Comparison of ENCODE assay signal across 9 cellular contexts in the genomic region with DNA sequence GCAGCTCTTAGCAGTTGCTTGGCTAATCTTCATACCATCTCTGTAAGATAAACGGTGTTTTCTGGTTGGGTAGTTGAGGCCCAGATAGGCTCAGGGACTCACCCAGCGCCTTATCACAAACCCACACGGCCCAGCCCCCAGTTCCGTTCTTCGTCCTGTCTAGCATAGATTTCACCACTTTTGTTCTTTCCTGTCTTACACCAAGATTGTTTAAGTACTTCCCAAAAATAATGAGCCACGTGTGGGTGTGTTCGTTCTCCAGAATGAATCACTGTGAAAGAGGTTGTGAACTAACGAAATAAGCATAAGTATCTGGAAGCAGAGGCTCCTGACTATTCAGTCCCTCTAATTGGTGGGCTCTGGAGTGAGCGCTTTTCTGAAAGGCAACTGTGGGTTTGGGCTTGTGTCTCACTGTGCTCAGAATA. TPM values are rescaled to one million over a fixed set of nuclear protein-coding genes. Genes with fewer than 3 reads are reported as not detected.
DNase-seq lines count a peak whose midpoint lies in the region; ATAC-seq and TF ChIP-seq lines count a peak whose summit lies in the region.
"Had no signal": no experiment of that assay in that cellular context is flagged by ENCODE, and none has a peak within 500 bp of the region (broad histone marks: within the 10 kb centered on the region; RNA-seq: fewer than 3 reads in every experiment).

No MANE protein-coding gene starts in this region.

- peak; percentile 97 for DNase-seq in NOMO-1 (lab: John Stamatoyannopoulos, UW; ENCODE audit: unreplicated experiment in 2 of 2)
- DNase-seq in activated effector memory CD4-positive, alpha-beta T cell treated with Interleukin-2 at 50 U/mL for 16 hours, result peak; percentile 25
- DNase-seq in heart right ventricle, result peak in 1 of 2 donors; percentile 32
- DNase-seq in smooth muscle cell (lab: John Stamatoyannopoulos, UW; ENCODE audit: unreplicated experiment), result no peak
- DNase-seq in NCI-H2196 (lab: John Stamatoyannopoulos, UW; ENCODE audit: unreplicated experiment), result no peak
- DNase-seq in GM19238 (ENCODE audit: insufficient read length, low spot score), result no peak

- ATAC-seq in heart right ventricle (peak; percentile 29 to 74 (median 62)), HG02840 (IDR thresholded peaks at IDR 0.05; ENCODE audit: low FRiP score, unreplicated experiment) (no peak), GM19397 (IDR thresholded peaks at IDR 0.05; ENCODE audit: unreplicated experiment) (no peak)

- TF ChIP-seq CTCF in heart right ventricle (IDR thresholded peaks at IDR 0.05) (no peak), smooth muscle cell (IDR thresholded peaks at IDR 0.05; ENCODE audit: borderline replicate concordance, insufficient read depth, poor library complexity, severe bottlenecking) (no peak)

- H3K27me3 ChIP-seq in heart right ventricle (no peaks in the 10 kb centered on the region), smooth muscle cell (ENCODE audit: low read depth) (no peaks in the 10 kb centered on the region)

- H3F3A ChIP-seq in smooth muscle cell (ENCODE audit: low read depth), result peaks cover 10% of the 10 kb centered on the region

- H3K4me1 ChIP-seq in heart right ventricle, result peaks cover 0 to 81% (median 37%) of the 10 kb centered on the region in 9 donors
- peaks cover 37% of the 10 kb centered on the region for H3K4me1 ChIP-seq in smooth muscle cell (ENCODE audit: low read depth)

- H3K36me3 ChIP-seq in heart right ventricle (peaks cover 0 to 29% (median 16%) of the 10 kb centered on the region in 9 donors), smooth muscle cell (ENCODE audit: low read depth) (no peaks in the 10 kb centered on the region)

- H3K27ac ChIP-seq in heart right ventricle (peak overlapping the region in 4 of 10 donors; percentile 0 to 87 (median 8)), smooth muscle cell (ENCODE audit: low read depth) (peak overlapping the region; percentile 58)
- H3K27ac ChIP-seq: KMS-11 had no signal

- H3K4me3 ChIP-seq in heart right ventricle, result peak overlapping the region in 1 of 10 donors; percentile 21
- no peak overlapping the region for H3K4me3 ChIP-seq in smooth muscle cell

- no peaks in the 10 kb centered on the region for H3K9me3 ChIP-seq in heart right ventricle
- no peaks in the 10 kb centered on the region for H3K9me3 ChIP-seq in smooth muscle cell (replicated peaks; ENCODE audit: low read depth)

- intact Hi-C loops in heart right ventricle (cut with DNase I), result loop anchor here in 2 of 10 donors (10.0 kb wide), 2 partner anchors 48 to 148 kb away; no protein-coding TSS in a partner anchor

- WGBS in heart right ventricle, 2 donors, result 27 to 31% methylated on average over 9 of the region's 9 CpGs
- 18% methylated on average over 9 of the region's 9 CpGs for WGBS in smooth muscle cell (ENCODE audit: low lambda C conversion rate)

- peak overlapping the region; percentile 52 for H3K4me2 ChIP-seq in smooth muscle cell
- H3K4me2 ChIP-seq: KMS-11 had no signal

- H3K79me2 ChIP-seq in smooth muscle cell (ENCODE audit: low read depth), result peaks cover 25% of the 10 kb centered on the region

- H3K9ac ChIP-seq in smooth muscle cell (ENCODE audit: low read depth), result no peak overlapping the region
- H3K9ac ChIP-seq: KMS-11 had no signal

- H4K20me1 ChIP-seq in smooth muscle cell (ENCODE audit: low read depth), result peaks cover 75% of the 10 kb centered on the region

- H2AFZ ChIP-seq in smooth muscle cell (ENCODE audit: low read depth), result no peak overlapping the region

RNA-seq across cellular contexts. Expression of a gene that starts 21.4 kb away (rescaled TPM):
- 10 to 100 TPM in 5 of 10 donors, 1 to 10 TPM in 5; 8.4 to 15.5 (median 10.4) TPM for total RNA-seq in heart right ventricle
- polyA plus RNA-seq in heart right ventricle, result 1 to 10 TPM; 5.8 to 8.0 TPM
- total RNA-seq in smooth muscle cell, result 4.0 and 6.0 TPM in 2 replicates
- 1.9 and 2.8 TPM in 2 replicates for polyA plus RNA-seq in smooth muscle cell

RNA-seq across cellular contexts. Expression of a gene that starts 33.9 kb away (rescaled TPM):
- total RNA-seq in heart right ventricle (10 to 100 TPM; 16.6 to 47.0 (median 23.9) TPM), smooth muscle cell (4.1 and 12.2 TPM in 2 replicates)
- polyA plus RNA-seq in heart right ventricle (10 to 100 TPM; 27.2 to 58.8 TPM), smooth muscle cell (32.4 and 36.8 TPM in 2 replicates)

Comparison
In these comparisons a context has a peak if more than half of its experiments do, and no peak if none do; other contexts are left out.
1. DNase-seq: peak in NOMO-1 (2 of 2) and activated effector memory CD4-positive, alpha-beta T cell treated with Interleukin-2 at 50 U/mL for 16 hours (single experiment); none in smooth muscle cell (single experiment), NCI-H2196 (single experiment) and GM19238 (single experiment).
2. ATAC-seq: peak in heart right ventricle (8 of 8); none in HG02840 (single experiment) and GM19397 (single experiment).